Comparison of ENCODE assay signal across 17 cellular contexts in the genomic region with DNA sequence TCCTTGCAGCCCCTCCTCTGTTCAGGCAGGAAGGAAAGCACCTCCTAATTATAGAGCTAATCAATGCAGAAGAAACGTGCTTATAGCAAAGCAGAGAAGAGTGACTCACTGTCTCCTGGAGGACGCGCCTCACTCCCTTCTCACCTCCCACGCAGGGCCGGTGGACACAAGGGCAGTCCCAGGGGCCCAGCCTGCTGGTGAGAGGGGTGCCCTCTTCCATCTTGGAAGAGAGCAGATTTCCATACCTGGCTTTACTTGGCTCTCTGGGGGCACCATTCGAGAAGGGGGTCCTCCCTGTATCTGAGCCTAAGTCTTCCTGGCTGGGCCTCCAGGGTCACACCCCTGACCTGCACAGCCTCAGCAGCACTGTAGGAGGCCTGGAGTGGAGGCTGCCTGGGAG. TPM values are rescaled to one million over a fixed set of nuclear protein-coding genes. Genes with fewer than 3 reads are reported as not detected.
DNase-seq lines count a peak whose midpoint lies in the region; ATAC-seq, FAIRE-seq and TF ChIP-seq lines count a peak whose summit lies in the region.
"Had no signal": no experiment of that assay in that cellular context is flagged by ENCODE, and none has a peak within 500 bp of the region (broad histone marks: within the 10 kb centered on the region; RNA-seq: fewer than 3 reads in every experiment).

No MANE protein-coding gene starts in this region.

- in situ Hi-C loops in GM23248 (cut with MboI) (no loop called here), K562 (cut with MboI) (no loop called here)

- 23 to 38% methylated on average over 4 to 6 of the region's 6 CpGs for WGBS in GM23248 (ENCODE audit: low coverage in 1 of 2, low lambda C conversion rate in 2 of 2, missing lambda C conversion rate in 2 of 2), 2 experiments
- WGBS in K562 (ENCODE audit: insufficient coverage, low coverage, missing lambda C conversion rate) = 3% methylated on average over 6 of the region's 6 CpGs

- DNase-seq in GM23248 = peak; percentile 88
- DNase-seq in K562 (ENCODE audit: extremely low read depth in 1 of 4, low spot score in 3 of 4) = peak; percentile 39 to 56 (median 46)
- peak; percentile 31 for DNase-seq in kidney epithelial cell (ENCODE audit: low read depth)
- no peak for DNase-seq in NCI-H226
- no peak for DNase-seq in SW480 (ENCODE audit: low spot score)
- DNase-seq in frontal cortex (ENCODE audit: low spot score in 2 of 2) = no peak
- DNase-seq: AML-193, DMS53, KG1, NCI-H1694 treated with DMSO at 0.1 percent for 48 hours, NCI-H748 treated with DMSO at 0.1 percent for 48 hours, T-helper 9 cell had no signal

- H3K9me1 ChIP-seq in K562 (ENCODE audit: control insufficient read depth, insufficient read depth, low read length) = no peaks in the 10 kb centered on the region

- no peak overlapping the region for H2AFZ ChIP-seq in GM23248
- H2AFZ ChIP-seq in K562 (ENCODE audit: low read depth, low read length) = no peak overlapping the region
- H2AFZ ChIP-seq: parathyroid adenoma had no signal

- 0 out of 2 replicates have a peak overlapping the region, but pooled peaks have one; percentile 33 for H3K9ac ChIP-seq in BLaER1
- no peak overlapping the region for H3K9ac ChIP-seq in GM23248
- peak overlapping the region in 1 of 2 experiments; percentile 81; a peak in 2 of 4 replicates for H3K9ac ChIP-seq in K562 (ENCODE audit: insufficient read depth in 1 of 2, low read depth in 2 of 2, low read length in 2 of 2)
- H3K9ac ChIP-seq: parathyroid adenoma had no signal

- H3K27ac ChIP-seq in BLaER1 (peak overlapping the region; percentile 55), GM23248 (no peak overlapping the region), K562 (ENCODE audit: extremely low read depth, low read depth, low read length) (no peak overlapping the region)
- H3K27ac ChIP-seq: coronary artery, parathyroid adenoma, vagina had no signal

- H3F3A ChIP-seq in GM23248 (ENCODE audit: insufficient read depth) = no peaks in the 10 kb centered on the region

- H3K4me3 ChIP-seq in BLaER1 = no peak overlapping the region
- no peak overlapping the region for H3K4me3 ChIP-seq in GM23248
- no peak overlapping the region for H3K4me3 ChIP-seq in K562
- no peak overlapping the region for H3K4me3 ChIP-seq in kidney epithelial cell (ENCODE audit: low read depth, low read length)
- H3K4me3 ChIP-seq: coronary artery, vagina had no signal

- intact Hi-C loops in K562 (cut with micrococcal nuclease) = no loop called here

- ATAC-seq in K562 = peak; percentile 15
- ATAC-seq in HG02973 (IDR thresholded peaks at IDR 0.05; ENCODE audit: unreplicated experiment) = no peak

- TF ChIP-seq CTCF in K562 (IDR thresholded peaks at IDR 0.05 in 2 of 3, conservative IDR thresholded peaks at IDR 0.05 in 1 of 3; ENCODE audit: insufficient read depth in 2 of 3, low read depth in 1 of 3, low read length in 3 of 3) (no peak), kidney epithelial cell (IDR thresholded peaks at IDR 0.05; ENCODE audit: insufficient read depth, low read length, poor library complexity, severe bottlenecking) (no peak)

- no peak for FAIRE-seq in K562 (lab: Jason Lieb, UNC)
- FAIRE-seq in frontal cortex (lab: Jason Lieb, UNC) = no peak

- H3K4me1 ChIP-seq in BLaER1 (peaks cover 72% of the 10 kb centered on the region), GM23248 (ENCODE audit: insufficient read depth) (peaks cover 6% of the 10 kb centered on the region), K562 (replicated peaks in 1 of 2; ENCODE audit: control insufficient read depth in 2 of 2, insufficient read depth in 2 of 2, low read length in 2 of 2) (peaks cover 0 to 32% of the 10 kb centered on the region in 2 experiments; a peak in 2 of 5 replicates)
- H3K4me1 ChIP-seq: parathyroid adenoma, vagina had no signal

- BruUV-seq in K562 (replicated peaks; lab: Mats Ljungman, UMichigan) = no TSS peak

- no peak for TF ChIP-seq EP300 in K562 (IDR thresholded peaks at IDR 0.05; ENCODE audit: low read length)

- H3K36me3 ChIP-seq in BLaER1 (no peaks in the 10 kb centered on the region), GM23248 (ENCODE audit: low read depth) (no peaks in the 10 kb centered on the region), K562 (ENCODE audit: control insufficient read depth, insufficient read depth, low read length) (no peaks in the 10 kb centered on the region), kidney epithelial cell (ENCODE audit: control insufficient read depth, insufficient read depth, low read length) (no peaks in the 10 kb centered on the region)
- H3K36me3 ChIP-seq: vagina had no signal

- no peaks in the 10 kb centered on the region for H3K9me2 ChIP-seq in GM23248 (ENCODE audit: insufficient read depth)

- POLR2A ChIA-PET in K562 (lab: Yijun Ruan, JAX) = interaction anchor here (0.6 kb wide), 1 partner anchor 289 kb away, joined by 3 read pairs; no protein-coding TSS in a partner anchor

- H3K4me2 ChIP-seq in BLaER1 (peak overlapping the region; percentile 58), GM23248 (ENCODE audit: unreplicated experiment) (no peak overlapping the region), K562 (ENCODE audit: insufficient read depth, low read length) (no peak overlapping the region)

- TF ChIP-seq RAD21 in K562 (CRISPR knock-in tag; conservative IDR thresholded peaks at IDR 0.05 in 1 of 2, IDR thresholded peaks at IDR 0.05 in 1 of 2) = no peak

- no peak for TF ChIP-seq POLR2A in K562 (conservative IDR thresholded peaks at IDR 0.05)

- H3K9me3 ChIP-seq in BLaER1 (no peaks in the 10 kb centered on the region), GM23248 (ENCODE audit: low read depth) (no peaks in the 10 kb centered on the region), K562 (replicated peaks; ENCODE audit: control insufficient read depth, insufficient read depth, low read depth, low read length) (no peaks in the 10 kb centered on the region)
- H3K9me3 ChIP-seq: vagina had no signal

- H4K20me1 ChIP-seq in BLaER1 (no peaks in the 10 kb centered on the region), GM23248 (ENCODE audit: insufficient read depth) (no peaks in the 10 kb centered on the region), K562 (replicated peaks; ENCODE audit: control insufficient read depth, insufficient read depth, low read length) (peaks cover 21% of the 10 kb centered on the region; the same call in 1 of the 2 replicates)

- H3K27me3 ChIP-seq in BLaER1 = no peaks in the 10 kb centered on the region
- H3K27me3 ChIP-seq in GM23248 (replicated peaks; ENCODE audit: insufficient read depth) = no peaks in the 10 kb centered on the region
- peaks cover 18 to 59% of the 10 kb centered on the region in 2 experiments; a peak in 4 of 5 replicates for H3K27me3 ChIP-seq in K562 (ENCODE audit: control insufficient read depth in 2 of 2, insufficient read depth in 2 of 2, low read length in 2 of 2)
- peaks cover 2% of the 10 kb centered on the region for H3K27me3 ChIP-seq in kidney epithelial cell (ENCODE audit: control insufficient read depth, insufficient read depth, low read length)
- H3K27me3 ChIP-seq: vagina had no signal

- CTCF ChIA-PET in K562 (lab: Yijun Ruan, JAX; ENCODE audit: low intra/inter-chr PET ratio) = no interaction called here

- no peaks in the 10 kb centered on the region for H3K79me2 ChIP-seq in GM23248 (ENCODE audit: insufficient read depth)
- H3K79me2 ChIP-seq in K562 (ENCODE audit: control insufficient read depth, insufficient read depth, low read length) = no peaks in the 10 kb centered on the region
- H3K79me2 ChIP-seq: parathyroid adenoma had no signal

TF ChIP-seq in K562, 482 proteins besides CTCF, POLR2A, EP300 and RAD21 (continues in another document):
- TF ChIP-seq MCM2 (IDR thresholded peaks at IDR 0.05; ENCODE audit: low read depth) (no peak), BHLHE40 (IDR thresholded peaks at IDR 0.05; ENCODE audit: low read length) (peak; percentile 79), CCNT2 (IDR thresholded peaks at IDR 0.05; ENCODE audit: borderline replicate concordance, extremely low read depth, insufficient read length, low read depth, low read length) (no peak), CSDE1 (IDR thresholded peaks at IDR 0.05) (no peak), DMBX1 (CRISPR knock-in tag; IDR thresholded peaks at IDR 0.05; ENCODE audit: borderline replicate concordance) (no peak), CREB1 (IDR thresholded peaks at IDR 0.05) (no peak), CREB1 (CRISPR knock-in tag; IDR thresholded peaks at IDR 0.05) (no peak), ESRRB (CRISPR knock-in tag; IDR thresholded peaks at IDR 0.05; ENCODE audit: borderline replicate concordance) (no peak), EGR1 (conservative IDR thresholded peaks at IDR 0.05) (peak; percentile 84), KDM1A (IDR thresholded peaks at IDR 0.05) (peak in 1 of 2 experiments; percentile 20; a peak in 1 of 4 replicates)
- TF ChIP-seq, protein P1, sequence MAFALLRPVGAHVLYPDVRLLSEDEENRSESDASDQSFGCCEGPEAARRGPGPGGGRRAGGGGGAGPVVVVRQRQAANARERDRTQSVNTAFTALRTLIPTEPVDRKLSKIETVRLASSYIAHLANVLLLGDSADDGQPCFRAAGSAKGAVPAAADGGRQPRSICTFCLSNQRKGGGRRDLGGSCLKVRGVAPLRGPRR (CRISPR knock-in tag; IDR thresholded peaks at IDR 0.05) = no peak

RNA-seq across cellular contexts. Expression of gene RASGEF1A, which starts 55.8 kb away (rescaled TPM):
- 0.11 TPM in 1 of 2 replicates, not detected in the other for total RNA-seq in GM23248 (2014; rRNA removed; shearing (Covaris generic))
- 0.28 TPM in 1 of 2 replicates, not detected in the other for polyA plus RNA-seq in GM23248 (2016; fragmentation: Nextera tagmentation; extraction: Ambion mirVana)
- total RNA-seq in K562 (2011; cell fraction: chromatin; rRNA removed; ENCODE audit: low replicate concordance) = 16.2 and 38.5 TPM in 2 replicates
- 29.0 and 30.1 TPM in 2 replicates for total RNA-seq in K562 (2011; cell fraction: nucleolus; rRNA removed)
- total RNA-seq in K562 (2011; cell fraction: nucleoplasm; rRNA removed) = 17.3 and 19.3 TPM in 2 replicates
- 29.7 and 32.0 TPM in 2 replicates for total RNA-seq in K562 (2014; rRNA removed)
- 8.1 and 9.2 TPM in 2 replicates for total RNA-seq in K562 (2014; rRNA removed; fragmentation: Illumina TruSeq; extraction: Trizol)
- total RNA-seq in K562 (2015; rRNA removed; fragmentation: Illumina TruSeq; extraction: Trizol) = 9.8 and 10.2 TPM in 2 replicates
- total RNA-seq in K562 (2021) = 20.9 and 21.5 TPM in 2 replicates
- polyA plus RNA-seq in K562 (2011; rRNA removed) = 25.3 and 28.7 TPM in 2 replicates
- 27.5 and 49.3 TPM in 2 replicates for polyA plus RNA-seq in K562 (2011; cell fraction: cytosol; rRNA removed)
- 38.8 and 68.7 TPM in 2 replicates for polyA plus RNA-seq in K562 (2011; cell fraction: nucleus; rRNA removed)
- 7.4 and 13.1 TPM in 2 replicates for polyA plus RNA-seq in K562 (2012)
- 14.7 and 18.9 TPM in 2 replicates for polyA plus RNA-seq in K562 (2014; fragmentation: Illumina TruSeq; extraction: Trizol)
- polyA plus RNA-seq in K562 (2014; fragmentation: Nextera tagmentation; extraction: Ambion mirVana) = 1 to 10 TPM; 1.6 to 2.9 TPM
- 24.2 and 27.9 TPM in 2 replicates for polyA plus RNA-seq in K562 (2014; rRNA removed)
- polyA minus RNA-seq in K562 (2011; rRNA and poly(A)+ RNA removed) = 9.3 and 18.5 TPM in 2 replicates
- 19.4 and 20.6 TPM in 2 replicates for polyA minus RNA-seq in K562 (2011; cell fraction: cytosol; rRNA and poly(A)+ RNA removed)
- polyA minus RNA-seq in K562 (2011; cell fraction: nucleus; rRNA and poly(A)+ RNA removed) = 21.3 TPM in 2 replicates
- 2.1 and 3.6 TPM in 2 replicates for total RNA-seq in kidney epithelial cell
- 11.4 TPM for total RNA-seq in frontal cortex

Comparison
In these comparisons a context has a peak if more than half of its experiments do, and no peak if none do; other contexts are left out.
1. DNase-seq: peak in GM23248 (single experiment), K562 (4 of 4) and kidney epithelial cell (single experiment); none in NCI-H226 (single experiment), SW480 (single experiment) and frontal cortex (0 of 2).